In genomic region chr2:46143401-46144132, GRCh38 we compare ENCODE assay signal across 24 cellular contexts.
DNase-seq lines count a peak whose midpoint lies in the region; ATAC-seq lines count a peak whose summit lies in the region.
"Had no signal": no experiment of that assay in that cellular context is flagged by ENCODE, and none has a peak within 500 bp of the region (broad histone marks: within the 10 kb centered on the region; RNA-seq: fewer than 3 reads in every experiment).

No MANE protein-coding gene starts in this region.

- H3K4me1 Mint-ChIP-seq in effector memory CD8-positive, alpha-beta T cell (ENCODE audit: low read depth in 2 of 2): peaks cover 14 to 17% of the 10 kb centered on the region in 2 donors
- peaks cover 54% of the 10 kb centered on the region for H3K4me1 Mint-ChIP-seq in stimulated activated effector memory CD8-positive, alpha-beta T cell treated with anti-CD3 and anti-CD28 coated beads, Interleukin-12 subunit alpha, Interleukin-12 subunit beta, amount 100 ng/mL, for 72 hours
- H3K4me1 Mint-ChIP-seq: mesothelial cell of epicardium had no signal

- H3K36me3 Mint-ChIP-seq in effector memory CD8-positive, alpha-beta T cell (ENCODE audit: insufficient read depth): peaks cover 5% of the 10 kb centered on the region
- H3K36me3 Mint-ChIP-seq in stimulated activated effector memory CD8-positive, alpha-beta T cell treated with anti-CD3 and anti-CD28 coated beads, Interleukin-12 subunit alpha, Interleukin-12 subunit beta, amount 100 ng/mL, for 72 hours: peaks cover 30% of the 10 kb centered on the region

- no peak for ATAC-seq in effector memory CD8-positive, alpha-beta T cell (replicated peaks)
- ATAC-seq in stimulated activated effector memory CD8-positive, alpha-beta T cell treated with anti-CD3 and anti-CD28 coated beads, Interleukin-12 subunit alpha, Interleukin-12 subunit beta, amount 100 ng/mL, for 72 hours: peak; percentile 33
- ATAC-seq: body of pancreas, gastrocnemius medialis had no signal

- H3K27ac Mint-ChIP-seq in effector memory CD8-positive, alpha-beta T cell: peak overlapping the region; percentile 4 to 42
- peak overlapping the region; percentile 82 for H3K27ac Mint-ChIP-seq in stimulated activated effector memory CD8-positive, alpha-beta T cell treated with anti-CD3 and anti-CD28 coated beads, Interleukin-12 subunit alpha, Interleukin-12 subunit beta, amount 100 ng/mL, for 72 hours
- H3K27ac Mint-ChIP-seq: CD4-positive, CD25-positive, alpha-beta regulatory T cell; mesothelial cell of epicardium had no signal

- no peaks in the 10 kb centered on the region for H3K36me3 ChIP-seq in KOPT-K1 (ENCODE audit: insufficient read depth, low read length)
- H3K36me3 ChIP-seq: gastrocnemius medialis had no signal

- H3K4me3 Mint-ChIP-seq in effector memory CD8-positive, alpha-beta T cell: no peak overlapping the region
- H3K4me3 Mint-ChIP-seq in stimulated activated effector memory CD8-positive, alpha-beta T cell treated with anti-CD3 and anti-CD28 coated beads, Interleukin-12 subunit alpha, Interleukin-12 subunit beta, amount 100 ng/mL, for 72 hours: no peak overlapping the region
- H3K4me3 Mint-ChIP-seq: activated CD8-positive, alpha-beta T cell treated with anti-CD3 and anti-CD28 coated beads for 36 hours; CD4-positive, CD25-positive, alpha-beta regulatory T cell; H9; mesothelial cell of epicardium; naive B cell had no signal

- DNase-seq in activated effector memory CD4-positive, alpha-beta T cell treated with anti-CD3 and anti-CD28 coated beads, Interleukin-2, amount 50 U/mL, for 16 hours: peak; percentile 44
- DNase-seq in activated effector memory CD4-positive, alpha-beta T cell treated with Interleukin-2 at 50 U/mL for 16 hours: no peak
- no peak for DNase-seq in effector memory CD8-positive, alpha-beta T cell
- no peak for DNase-seq in stimulated activated effector memory CD8-positive, alpha-beta T cell treated with anti-CD3 and anti-CD28 coated beads, Interleukin-12 subunit alpha, Interleukin-12 subunit beta, amount 100 ng/mL, for 72 hours (ENCODE audit: low spot score in 2 of 2)
- DNase-seq in central memory CD4-positive, alpha-beta T cell: no peak
- DNase-seq in LoVo (ENCODE audit: low spot score) (no peak), NCI-H1694 treated with DMSO at 0.1 percent for 48 hours (lab: John Stamatoyannopoulos, UW) (no peak)
- DNase-seq: activated T-cell treated with anti-CD3 and anti-CD28 coated beads, Interleukin-2, amount 50 U/mL, for 1 hour; body of pancreas; CD4-positive, CD25-positive, alpha-beta regulatory T cell; gastrocnemius medialis; GF-D8; H9; naive B cell; NCI-H446; NCI-H774; occipital lobe; Peyer's patch; SHP77 treated with DMSO at 0.1 percent for 48 hours; stimulated activated CD4-positive, alpha-beta T cell treated with anti-CD3 and anti-CD28 coated beads, Interleukin-4, amount 100 ng/mL, for 24 hours had no signal

- H3K9me3 Mint-ChIP-seq in effector memory CD8-positive, alpha-beta T cell: no peaks in the 10 kb centered on the region
- no peaks in the 10 kb centered on the region for H3K9me3 Mint-ChIP-seq in stimulated activated effector memory CD8-positive, alpha-beta T cell treated with anti-CD3 and anti-CD28 coated beads, Interleukin-12 subunit alpha, Interleukin-12 subunit beta, amount 100 ng/mL, for 72 hours
- H3K9me3 Mint-ChIP-seq: activated CD8-positive, alpha-beta T cell treated with anti-CD3 and anti-CD28 coated beads for 36 hours; CD4-positive, CD25-positive, alpha-beta regulatory T cell; H9; naive B cell; T-helper 2 cell treated with Interferon-gamma antibody and Interleukin-4, amounts not matched to agents 5 μg/mL and 100 μg/mL, for 36 hours had no signal

- H3K27me3 Mint-ChIP-seq in effector memory CD8-positive, alpha-beta T cell: no peaks in the 10 kb centered on the region
- H3K27me3 Mint-ChIP-seq: activated CD8-positive, alpha-beta T cell treated with anti-CD3 and anti-CD28 coated beads for 36 hours; naive B cell had no signal

- peak overlapping the region; percentile 95 for H3K27ac ChIP-seq in KOPT-K1 (ENCODE audit: low read depth, low read length, poor library complexity, severe bottlenecking)
- H3K27ac ChIP-seq: body of pancreas, gastrocnemius medialis had no signal

- no peaks in the 10 kb centered on the region for H3K9me3 ChIP-seq in KOPT-K1 (ENCODE audit: insufficient read depth, low read length, poor library complexity, severe bottlenecking)
- H3K9me3 ChIP-seq: body of pancreas, gastrocnemius medialis, Peyer's patch had no signal
